ENCODE assay signal across 8 cellular contexts in the genomic region with DNA sequence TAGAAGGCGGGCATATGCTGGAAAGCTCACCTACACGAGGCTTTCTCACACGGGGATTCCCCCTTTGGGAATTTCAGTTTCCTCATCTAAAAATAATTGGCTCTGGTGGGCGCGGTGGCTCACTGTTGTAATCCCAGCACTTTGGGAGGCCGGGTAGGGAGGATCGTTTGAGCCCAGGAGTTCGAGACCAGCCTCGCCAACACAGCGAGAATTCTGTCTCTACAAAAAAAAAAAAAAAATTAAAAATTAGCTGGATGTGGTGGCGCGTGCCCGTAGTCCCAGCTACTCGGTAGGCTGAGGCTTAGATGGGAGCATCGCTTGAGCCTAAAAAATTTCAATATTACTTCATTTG. TPM values are rescaled to one million over a fixed set of nuclear protein-coding genes. Genes with fewer than 3 reads are reported as not detected.
DNase-seq lines count a peak whose midpoint lies in the region; ATAC-seq and TF ChIP-seq lines count a peak whose summit lies in the region.

No MANE protein-coding gene starts in this region.

- H3K9ac ChIP-seq in HUES6 (ENCODE audit: low read length), result no peak overlapping the region

- peaks cover 16% of the 10 kb centered on the region for H3K36me3 ChIP-seq in HUES6 (ENCODE audit: control insufficient read depth, insufficient read depth, low read length)

- ATAC-seq in HG03432 (IDR thresholded peaks at IDR 0.05; ENCODE audit: unreplicated experiment) (no peak), GM18517 (IDR thresholded peaks at IDR 0.05; ENCODE audit: unreplicated experiment) (no peak)

- no peak for DNase-seq in Calu3
- DNase-seq in DMS53 (lab: John Stamatoyannopoulos, UW), result no peak
- no peak for DNase-seq in NCI-H1436 (lab: John Stamatoyannopoulos, UW)

- no peaks in the 10 kb centered on the region for H3K27me3 Mint-ChIP-seq in Calu3 (ENCODE audit: unreplicated experiment)
- no peaks in the 10 kb centered on the region for H3K27me3 Mint-ChIP-seq in dendritic cell treated with granulocyte-macrophage colony-stimulating factor and Interleukin-4, amounts not matched to agents 40 ng/mL and 50 ng/mL, for 4 days
- no peaks in the 10 kb centered on the region for H3K27me3 Mint-ChIP-seq in nephron (ENCODE audit: low read depth)

- H3K27ac Mint-ChIP-seq in Calu3 (ENCODE audit: unreplicated experiment), result peak overlapping the region; percentile 93
- H3K27ac Mint-ChIP-seq in dendritic cell treated with granulocyte-macrophage colony-stimulating factor and Interleukin-4, amounts not matched to agents 40 ng/mL and 50 ng/mL, for 4 days, result peak overlapping the region; percentile 93
- peak overlapping the region; percentile 85 to 97 (median 93) for H3K27ac Mint-ChIP-seq in nephron

- peaks cover 7% of the 10 kb centered on the region for H3K9me3 Mint-ChIP-seq in Calu3 (ENCODE audit: low read depth, unreplicated experiment)
- H3K9me3 Mint-ChIP-seq in dendritic cell treated with granulocyte-macrophage colony-stimulating factor and Interleukin-4, amounts not matched to agents 40 ng/mL and 50 ng/mL, for 4 days, result peaks cover 11% of the 10 kb centered on the region
- peaks cover 15% of the 10 kb centered on the region for H3K9me3 Mint-ChIP-seq in nephron

- intact Hi-C loops in Calu3 (cut with micrococcal nuclease; ENCODE audit: unreplicated experiment), result no loop called here
- intact Hi-C loops in dendritic cell treated with granulocyte-macrophage colony-stimulating factor and Interleukin-4, amounts not matched to agents 40 ng/mL and 50 ng/mL, for 4 days (cut with micrococcal nuclease), result no loop called here

- peak overlapping the region; percentile 92 for H3K4me3 Mint-ChIP-seq in Calu3 (ENCODE audit: low read depth, unreplicated experiment)
- H3K4me3 Mint-ChIP-seq in dendritic cell treated with granulocyte-macrophage colony-stimulating factor and Interleukin-4, amounts not matched to agents 40 ng/mL and 50 ng/mL, for 4 days, result peak overlapping the region; percentile 89
- H3K4me3 Mint-ChIP-seq in nephron, result peak overlapping the region; percentile 92 to 96 (median 96)

- peak overlapping the region; percentile 95 for H3K4me3 ChIP-seq in HUES6 (ENCODE audit: low read depth, low read length)

- peaks cover 13% of the 10 kb centered on the region for H3K4me1 Mint-ChIP-seq in Calu3 (ENCODE audit: low read depth, unreplicated experiment)
- H3K4me1 Mint-ChIP-seq in dendritic cell treated with granulocyte-macrophage colony-stimulating factor and Interleukin-4, amounts not matched to agents 40 ng/mL and 50 ng/mL, for 4 days (ENCODE audit: low read depth), result peaks cover 43% of the 10 kb centered on the region
- peaks cover 13% of the 10 kb centered on the region for H3K4me1 Mint-ChIP-seq in nephron

- BruUV-seq in Calu3 (replicated peaks; lab: Mats Ljungman, UMichigan), result TSS peak; percentile 65

- peaks cover 13% of the 10 kb centered on the region; the same call in 1 of the 2 replicates for H3K9me3 ChIP-seq in HUES6 (ENCODE audit: control insufficient read depth, insufficient read depth, low read depth, low read length)

- no peak overlapping the region for H3K27ac ChIP-seq in HUES6 (ENCODE audit: low read depth, low read length)

- H3K27me3 ChIP-seq in HUES6 (ENCODE audit: control insufficient read depth, insufficient read depth, low read length), result no peaks in the 10 kb centered on the region

- no peak for TF ChIP-seq CTCF in Calu3 (IDR thresholded peaks at IDR 0.05; ENCODE audit: unreplicated experiment)
- no peak for TF ChIP-seq CTCF in nephron (IDR thresholded peaks at IDR 0.05; ENCODE audit: unreplicated experiment in 3 of 3)

- H3K4me1 ChIP-seq in HUES6 (ENCODE audit: control insufficient read depth, insufficient read depth, low read length), result no peaks in the 10 kb centered on the region

- CTCF ChIA-PET in Calu3 (lab: Charles Lee), result interaction anchor here (0.5 to 1.2 kb wide), 8 partner anchors 9 to 624 kb away, joined by 3 to 4 read pairs (median 3); no protein-coding TSS in a partner anchor

- H3K36me3 Mint-ChIP-seq in Calu3 (ENCODE audit: insufficient read depth, unreplicated experiment) (peaks cover 21% of the 10 kb centered on the region), nephron (ENCODE audit: low read depth) (peaks cover 18% of the 10 kb centered on the region)
- H3K36me3 Mint-ChIP-seq in dendritic cell treated with granulocyte-macrophage colony-stimulating factor and Interleukin-4, amounts not matched to agents 40 ng/mL and 50 ng/mL, for 4 days (ENCODE audit: low read depth), result peaks cover 26% of the 10 kb centered on the region

RNA-seq across cellular contexts. Expression of gene NDUFA12, which starts 0.4 kb away (rescaled TPM):
- total RNA-seq in Calu3 (2022), result 157 and 165 TPM in 2 replicates
